8 cellular contexts compared by ENCODE assay signal in genomic region chr17:7837375-7838290, GRCh38. TPM values are rescaled to one million over a fixed set of nuclear protein-coding genes. Genes with fewer than 3 reads are reported as not detected.
DNase-seq lines count a peak whose midpoint lies in the region; ATAC-seq and TF ChIP-seq lines count a peak whose summit lies in the region.

No MANE protein-coding gene starts in this region.

- peaks cover 55% of the 10 kb centered on the region for H3K36me3 Mint-ChIP-seq in Caco-2 (ENCODE audit: insufficient read depth, unreplicated experiment)

- peak overlapping the region; percentile 97 to 100 (median 100) for H3K27ac ChIP-seq in body of pancreas

- no peaks in the 10 kb centered on the region for H3K27me3 Mint-ChIP-seq in Caco-2 (ENCODE audit: insufficient read depth, unreplicated experiment)

- no peak for TF ChIP-seq CTCF in Caco-2 (IDR thresholded peaks at IDR 0.05; ENCODE audit: insufficient read depth in 1 of 2, low read depth in 1 of 2, low read length in 1 of 2, severe bottlenecking in 1 of 2, unreplicated experiment in 1 of 2)
- no peak for TF ChIP-seq CTCF in body of pancreas (IDR thresholded peaks at IDR 0.05)

- H3K27ac Mint-ChIP-seq in Caco-2 (ENCODE audit: unreplicated experiment) = peak overlapping the region; percentile 99

- POLR2A ChIA-PET in Caco-2 (lab: Charles Lee) = interaction anchor here (0.6 to 1.3 kb wide), 4 partner anchors 20 to 187 kb away, joined by 3 to 14 read pairs (median 4); partner anchors contain the start of genes ATP1B2, CYB5D1, NAA38 and TP53

- no peak for ATAC-seq in body of pancreas
- no peak for ATAC-seq in HG02970 (IDR thresholded peaks at IDR 0.05; ENCODE audit: low FRiP score, unreplicated experiment)

- H3K4me1 ChIP-seq in Caco-2 = peaks cover 35% of the 10 kb centered on the region
- peaks cover 52% of the 10 kb centered on the region for H3K4me1 ChIP-seq in body of pancreas
- H3K4me1 ChIP-seq in mononuclear cell (ENCODE audit: insufficient read depth, low read length) = peaks cover 77% of the 10 kb centered on the region

- CTCF ChIA-PET in Caco-2 (lab: Charles Lee) = interaction anchor here (1.0 to 1.3 kb wide), 3 partner anchors 20 to 121 kb away, joined by 3 to 11 read pairs (median 4); partner anchors contain the start of genes CYB5D1, DNAH2 and NAA38

- TF ChIP-seq POLR2A in body of pancreas (IDR thresholded peaks at IDR 0.05) = no peak

- WGBS in body of pancreas, 2 donors = 2 to 3% methylated on average over 10 to 12 of the region's 12 CpGs

- H3K9me3 ChIP-seq in Caco-2 (no peaks in the 10 kb centered on the region), MG63 (no peaks in the 10 kb centered on the region), body of pancreas (no peaks in the 10 kb centered on the region), mononuclear cell (ENCODE audit: low read depth, low read length) (no peaks in the 10 kb centered on the region)

- no peaks in the 10 kb centered on the region for H3K9me3 Mint-ChIP-seq in Caco-2 (ENCODE audit: unreplicated experiment)

- H3K4me3 ChIP-seq in Caco-2 (ENCODE audit: low read depth, low read length) (peak overlapping the region; percentile 34), MG63 (peak overlapping the region; percentile 93), body of pancreas (no peak overlapping the region), mononuclear cell (ENCODE audit: low read length) (peak overlapping the region; percentile 16)

- intact Hi-C loops in Caco-2 (cut with micrococcal nuclease; ENCODE audit: unreplicated experiment) (loop anchor here (5.0 kb wide), 1 partner anchor 220 kb away; no protein-coding TSS in a partner anchor), body of pancreas (cut with DNase I) (no loop called here)

- H3K4me1 Mint-ChIP-seq in Caco-2 (ENCODE audit: low read depth, unreplicated experiment) = peaks cover 29% of the 10 kb centered on the region

- H3K36me3 ChIP-seq in Caco-2 (ENCODE audit: control insufficient read depth, insufficient read depth, low read length) = no peaks in the 10 kb centered on the region
- peaks cover 10% of the 10 kb centered on the region for H3K36me3 ChIP-seq in MG63
- H3K36me3 ChIP-seq in body of pancreas (replicated peaks in 1 of 2; ENCODE audit: insufficient read depth in 1 of 2, low read depth in 2 of 2) = no peaks in the 10 kb centered on the region

- H3K4me3 Mint-ChIP-seq in Caco-2 (ENCODE audit: unreplicated experiment) = peak overlapping the region; percentile 98

- H3K27me3 ChIP-seq in Caco-2 (replicated peaks; ENCODE audit: control insufficient read depth, insufficient read depth, low read length) (no peaks in the 10 kb centered on the region), MG63 (no peaks in the 10 kb centered on the region), body of pancreas (no peaks in the 10 kb centered on the region), mononuclear cell (ENCODE audit: insufficient read depth, low read length) (no peaks in the 10 kb centered on the region)

- no TSS peak for BruUV-seq in Caco-2 (replicated peaks; lab: Mats Ljungman, UMichigan)

- DNase-seq in Caco-2 (no peak), MG63 (no peak), body of pancreas (no peak), NOMO-1 treated with dmso at 0.1 percent for 144 hours (lab: John Stamatoyannopoulos, UW; ENCODE audit: unreplicated experiment) (no peak), globus pallidus (ENCODE audit: low spot score) (no peak), retina (no peak)

RNA-seq across cellular contexts. Expression of gene KDM6B, which starts 3.6 kb away (rescaled TPM):
- total RNA-seq in Caco-2 (2022) (27.4 and 27.9 TPM in 2 replicates), body of pancreas (10 to 100 TPM in 1 of 2 donors, 1 to 10 TPM in 1; 7.5 to 20.1 TPM), mononuclear cell (88.1 TPM)
- 0.07 and 0.20 TPM in 2 replicates for total RNA-seq in MG63 (2014; rRNA removed; shearing (Covaris generic); ENCODE audit: low replicate concordance)

RNA-seq across cellular contexts. Expression of gene TMEM88, which starts 17.2 kb away (rescaled TPM):
- 2.5 and 3.2 TPM in 2 replicates for total RNA-seq in Caco-2 (2022)
- total RNA-seq in MG63 (2014; rRNA removed; shearing (Covaris generic); ENCODE audit: low replicate concordance) = not detected in 2 replicates
- total RNA-seq in body of pancreas = 10 to 100 TPM in 1 of 2 donors, 1 to 10 TPM in 1; 6.0 to 16.2 TPM
- 8.5 TPM for total RNA-seq in mononuclear cell

RNA-seq across cellular contexts. Expression of gene NAA38, which starts 19.7 kb away (rescaled TPM):
- total RNA-seq in Caco-2 (2022) (20.9 and 27.4 TPM in 2 replicates), body of pancreas (10 to 100 TPM; 25.7 to 50.1 TPM), mononuclear cell (14.0 TPM)
- 74.9 and 264 TPM in 2 replicates for total RNA-seq in MG63 (2014; rRNA removed; shearing (Covaris generic); ENCODE audit: low replicate concordance)

RNA-seq across cellular contexts. Expression of gene CYB5D1, which starts 20.2 kb away (rescaled TPM):
- 6.1 and 7.3 TPM in 2 replicates for total RNA-seq in Caco-2 (2022)
- 18.2 and 38.2 TPM in 2 replicates for total RNA-seq in MG63 (2014; rRNA removed; shearing (Covaris generic); ENCODE audit: low replicate concordance)
- 10 to 100 TPM in 1 of 2 donors, 1 to 10 TPM in 1; 5.7 to 16.5 TPM for total RNA-seq in body of pancreas
- 8.8 TPM for total RNA-seq in mononuclear cell

RNA-seq across cellular contexts. Expression of gene CHD3, which starts 51.0 kb away (rescaled TPM):
- 27.9 and 34.7 TPM in 2 replicates for total RNA-seq in Caco-2 (2022)
- total RNA-seq in MG63 (2014; rRNA removed; shearing (Covaris generic); ENCODE audit: low replicate concordance) = 49.6 and 51.1 TPM in 2 replicates
- 10 to 100 TPM; 53.7 to 69.9 TPM for total RNA-seq in body of pancreas
- total RNA-seq in mononuclear cell = 96.4 TPM

Comparison
In these comparisons a context has a peak if more than half of its experiments do, and no peak if none do; other contexts are left out.
1. H3K4me3 ChIP-seq: peak in Caco-2 (single experiment), MG63 (single experiment) and mononuclear cell (single experiment); none in body of pancreas (0 of 2).